Comparison of ENCODE assay signal across 1 cellular context in genomic region chr22:50269573-50270301, GRCh38.
TF ChIP-seq lines count a peak whose summit lies in the region.

No MANE protein-coding gene starts in this region.

TF ChIP-seq in SK-N-SH treated with all-trans-retinoic acid at 6 μM for 48 hours, 23 proteins besides CTCF, POLR2A, EP300 and RAD21:
- TF ChIP-seq POU6F1 (CRISPR knock-in tag; IDR thresholded peaks at IDR 0.05; ENCODE audit: borderline replicate concordance, low read depth) (no peak), RARB (CRISPR knock-in tag; IDR thresholded peaks at IDR 0.05) (no peak), CSDC2 (CRISPR knock-in tag; IDR thresholded peaks at IDR 0.05) (no peak), PATZ1 (CRISPR knock-in tag; IDR thresholded peaks at IDR 0.05; ENCODE audit: borderline replicate concordance) (no peak), SNAI2 (CRISPR knock-in tag; IDR thresholded peaks at IDR 0.05) (no peak), ZNF8 (CRISPR knock-in tag; IDR thresholded peaks at IDR 0.05) (no peak), ESRRG (CRISPR knock-in tag; IDR thresholded peaks at IDR 0.05) (no peak), GLIS3 (CRISPR knock-in tag; IDR thresholded peaks at IDR 0.05) (no peak), ARNTL (CRISPR knock-in tag; IDR thresholded peaks at IDR 0.05; ENCODE audit: borderline replicate concordance, low read depth) (no peak), TOX (CRISPR knock-in tag; IDR thresholded peaks at IDR 0.05; ENCODE audit: borderline replicate concordance) (no peak), TCF4 (CRISPR knock-in tag; IDR thresholded peaks at IDR 0.05; ENCODE audit: borderline replicate concordance) (no peak), TSHZ2 (CRISPR knock-in tag; IDR thresholded peaks at IDR 0.05) (no peak), CREB5 (CRISPR knock-in tag; IDR thresholded peaks at IDR 0.05; ENCODE audit: low read depth) (no peak)
TF ChIP-seq in SK-N-SH treated with all-trans-retinoic acid at 6 μM for 48 hours: peak in this region for 0.
